Comparison of ENCODE assay signal across 1 cellular context in the genomic region with DNA sequence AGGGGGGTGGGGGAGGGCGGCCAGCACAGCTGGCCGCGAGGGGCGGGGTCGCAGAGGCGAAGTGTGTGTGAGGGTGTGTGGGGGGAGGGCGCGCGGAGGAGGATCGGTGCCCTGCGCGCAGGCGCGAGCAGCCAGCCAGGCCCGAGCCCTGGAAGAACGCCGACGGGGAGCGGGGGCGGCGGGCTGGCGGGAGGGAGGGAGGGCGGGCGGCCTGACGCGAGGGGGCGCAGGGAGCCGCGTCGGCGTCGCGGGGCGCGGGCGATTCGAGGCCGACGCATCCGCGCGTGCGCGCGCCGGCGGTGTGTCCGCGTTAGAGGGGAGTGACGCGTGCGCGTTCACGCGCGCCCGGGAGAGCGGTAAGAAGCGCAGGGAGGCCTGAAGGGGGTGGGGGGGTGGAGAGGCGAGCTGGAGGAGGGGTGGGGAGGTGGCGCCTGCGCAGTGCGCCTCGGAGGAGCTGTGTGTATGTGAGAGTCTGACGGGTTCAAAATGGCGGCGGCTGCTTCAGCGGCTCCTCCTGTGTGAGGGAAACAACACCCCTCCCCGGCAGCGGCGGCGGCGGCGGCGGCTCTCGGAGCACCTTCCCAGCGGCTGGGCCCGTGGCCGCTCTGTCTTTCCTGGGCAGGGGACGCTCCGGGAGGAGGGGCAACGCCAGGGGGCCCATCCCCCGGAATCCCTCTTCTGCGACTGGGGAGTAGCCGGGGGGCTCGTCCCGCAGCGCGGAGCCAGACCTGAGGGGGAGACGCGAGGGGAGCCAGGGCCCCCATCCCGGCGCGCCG.
TF ChIP-seq lines count a peak whose summit lies in the region.

A gene (plus strand): TSS at position 463 of the 776 bp plus-strand sequence. CDS start 2,054 bp downstream, outside the sequence.

TF ChIP-seq in HEK293, 187 proteins besides CTCF, POLR2A, EP300 and RAD21 (continued from another document):
- TF ChIP-seq, protein P1, sequence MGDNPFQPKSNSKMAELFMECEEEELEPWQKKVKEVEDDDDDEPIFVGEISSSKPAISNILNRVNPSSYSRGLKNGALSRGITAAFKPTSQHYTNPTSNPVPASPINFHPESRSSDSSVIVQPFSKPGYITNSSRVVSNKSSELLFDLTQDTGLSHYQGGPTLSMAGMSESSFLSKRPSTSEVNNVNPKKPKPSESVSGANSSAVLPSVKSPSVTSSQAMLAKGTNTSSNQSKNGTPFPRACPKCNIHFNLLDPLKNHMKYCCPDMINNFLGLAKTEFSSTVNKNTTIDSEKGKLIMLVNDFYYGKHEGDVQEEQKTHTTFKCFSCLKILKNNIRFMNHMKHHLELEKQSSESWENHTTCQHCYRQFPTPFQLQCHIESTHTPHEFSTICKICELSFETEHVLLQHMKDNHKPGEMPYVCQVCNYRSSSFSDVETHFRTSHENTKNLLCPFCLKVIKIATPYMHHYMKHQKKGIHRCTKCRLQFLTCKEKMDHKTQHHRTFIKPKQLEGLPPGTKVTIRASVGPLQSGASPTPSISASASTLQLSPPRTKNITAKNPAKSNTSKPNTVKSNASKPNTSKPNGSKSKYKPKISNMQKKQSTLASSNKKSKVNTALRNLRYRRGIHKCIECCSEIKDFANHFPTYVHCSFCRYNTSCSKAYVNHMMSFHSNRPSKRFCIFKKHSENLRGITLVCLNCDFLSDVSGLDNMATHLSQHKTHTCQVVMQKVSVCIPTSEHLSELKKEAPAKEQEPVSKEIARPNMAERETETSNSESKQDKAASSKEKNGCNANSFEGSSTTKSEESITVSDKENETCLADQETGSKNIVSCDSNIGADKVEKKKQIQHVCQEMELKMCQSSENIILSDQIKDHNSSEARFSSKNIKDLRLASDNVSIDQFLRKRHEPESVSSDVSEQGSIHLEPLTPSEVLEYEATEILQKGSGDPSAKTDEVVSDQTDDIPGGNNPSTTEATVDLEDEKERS (tag by site-specific recombination; IDR thresholded peaks at IDR 0.05): no peak
- TF ChIP-seq ZNF416 (tag by site-specific recombination; IDR thresholded peaks at IDR 0.05) (no peak), ZNF677 (tag by site-specific recombination; IDR thresholded peaks at IDR 0.05) (no peak)
